8 cellular contexts compared by ENCODE assay signal in genomic region chr1:164559342-164560070, GRCh38. TPM values are rescaled to one million over a fixed set of nuclear protein-coding genes. Genes with fewer than 3 reads are reported as not detected.
DNase-seq lines count a peak whose midpoint lies in the region; ATAC-seq and TF ChIP-seq lines count a peak whose summit lies in the region.

No MANE protein-coding gene starts in this region.

- POLR2A ChIA-PET in activated CD4-positive, alpha-beta T cell treated with anti-CD3 and anti-CD28 coated beads for 36 hours (lab: Charles Lee), result no interaction called here

- no peaks in the 10 kb centered on the region for H3K4me1 ChIP-seq in OCI-LY1 (ENCODE audit: insufficient read depth, low read length, severe bottlenecking)

- H3K9me2 ChIP-seq in OCI-LY1 (ENCODE audit: low read depth, low read length), result no peaks in the 10 kb centered on the region

- peak overlapping the region; percentile 56 for H3K4me3 ChIP-seq in OCI-LY1 (ENCODE audit: low read depth, low read length, poor library complexity, severe bottlenecking)
- H3K4me3 ChIP-seq in dorsolateral prefrontal cortex, result peak overlapping the region; percentile 50 to 91 (median 76)
- peak overlapping the region; percentile 52 for H3K4me3 ChIP-seq in lower leg skin (ENCODE audit: low read depth, poor library complexity, severe bottlenecking)

- no peaks in the 10 kb centered on the region for H3K27me3 ChIP-seq in OCI-LY1 (ENCODE audit: insufficient read depth, low read length)
- no peaks in the 10 kb centered on the region for H3K27me3 ChIP-seq in dorsolateral prefrontal cortex

- H2AFZ ChIP-seq in OCI-LY1 (ENCODE audit: low read length), result no peak overlapping the region

- H3K27ac ChIP-seq in OCI-LY1 (ENCODE audit: low read depth, low read length, poor library complexity, severe bottlenecking), result no peak overlapping the region
- H3K27ac ChIP-seq in dorsolateral prefrontal cortex, result peak overlapping the region; percentile 56 to 93 (median 87)
- H3K27ac ChIP-seq in temporal lobe (ENCODE audit: low read depth, low read length), result peak overlapping the region; percentile 44

- 1% methylated on average over 19 to 20 of the region's 20 CpGs for WGBS in lower leg skin, 2 donors

- H3K4me3 Mint-ChIP-seq in activated CD4-positive, alpha-beta T cell treated with anti-CD3 and anti-CD28 coated beads for 36 hours, result peak overlapping the region; percentile 57

- no peak for ATAC-seq in activated CD4-positive, alpha-beta T cell treated with anti-CD3 and anti-CD28 coated beads for 36 hours
- ATAC-seq in HG02642 (IDR thresholded peaks at IDR 0.05; ENCODE audit: poor library complexity, unreplicated experiment), result no peak

- H3K27me3 Mint-ChIP-seq in activated CD4-positive, alpha-beta T cell treated with anti-CD3 and anti-CD28 coated beads for 36 hours, result peaks cover 22% of the 10 kb centered on the region

- H3K9ac ChIP-seq in OCI-LY1 (ENCODE audit: low read length), result no peak overlapping the region

- DNase-seq in activated CD4-positive, alpha-beta T cell treated with anti-CD3 and anti-CD28 coated beads for 36 hours, result no peak
- no peak for DNase-seq in activated CD4-positive, alpha-beta T cell treated with anti-CD3 and anti-CD28 coated beads, Interleukin-2, amount 50 U/mL, for 4 hours
- peak; percentile 28 to 60 (median 42) for DNase-seq in dorsolateral prefrontal cortex
- DNase-seq in lower leg skin (ENCODE audit: low spot score in 2 of 2), result peak; percentile 22 to 88
- no peak for DNase-seq in GM10266 (ENCODE audit: extremely low spot score)

- no peaks in the 10 kb centered on the region for H4K20me1 ChIP-seq in OCI-LY1 (ENCODE audit: insufficient read depth, low read length)

- intact Hi-C loops in activated CD4-positive, alpha-beta T cell treated with anti-CD3 and anti-CD28 coated beads for 36 hours (cut with DNase I, micrococcal nuclease), result loop anchor here in 1 of 2 experiments (5.0 kb wide), 1 partner anchor 1237 kb away; the partner anchor contains the start of gene NUF2
- intact Hi-C loops in dorsolateral prefrontal cortex (cut with DNase I) (loop anchor here (5.0 to 10.0 kb wide), 3 partner anchors 228 to 515 kb away; no protein-coding TSS in a partner anchor), lower leg skin (cut with DNase I; ENCODE audit: low total_unique reads) (no loop called here)

- TF ChIP-seq CTCF in OCI-LY1 (IDR thresholded peaks at IDR 0.05; ENCODE audit: low read length) (no peak), dorsolateral prefrontal cortex (IDR thresholded peaks at IDR 0.05 in 54 of 56, conservative IDR thresholded peaks at IDR 0.05 in 2 of 56; ENCODE audit: low read depth in 1 of 56, partially characterized antibody in 56 of 56) (no peak), lower leg skin (IDR thresholded peaks at IDR 0.05) (no peak), GM10266 (IDR thresholded peaks at IDR 0.05; ENCODE audit: control insufficient read depth, insufficient read depth, low read depth, missing control alignments) (no peak)

- CTCF ChIA-PET in activated CD4-positive, alpha-beta T cell treated with anti-CD3 and anti-CD28 coated beads for 36 hours (lab: Charles Lee), result no interaction called here

- H3K79me2 ChIP-seq in OCI-LY1 (ENCODE audit: insufficient read depth, low read length), result no peaks in the 10 kb centered on the region

- no peaks in the 10 kb centered on the region for H3K9me3 Mint-ChIP-seq in activated CD4-positive, alpha-beta T cell treated with anti-CD3 and anti-CD28 coated beads for 36 hours (ENCODE audit: low read depth)

- no peak overlapping the region for H3K27ac Mint-ChIP-seq in activated CD4-positive, alpha-beta T cell treated with anti-CD3 and anti-CD28 coated beads for 36 hours

- H3F3A ChIP-seq in OCI-LY1 (ENCODE audit: insufficient read depth, low read length), result no peaks in the 10 kb centered on the region

- no peak for TF ChIP-seq POLR2A in lower leg skin (IDR thresholded peaks at IDR 0.05)

- peaks cover 5% of the 10 kb centered on the region for H3K4me1 Mint-ChIP-seq in activated CD4-positive, alpha-beta T cell treated with anti-CD3 and anti-CD28 coated beads for 36 hours

- H3K9me3 ChIP-seq in OCI-LY1 (ENCODE audit: low read length), result no peaks in the 10 kb centered on the region

- H3K36me3 Mint-ChIP-seq in activated CD4-positive, alpha-beta T cell treated with anti-CD3 and anti-CD28 coated beads for 36 hours (ENCODE audit: low read depth), result no peaks in the 10 kb centered on the region

- 0 out of 2 replicates have a peak overlapping the region, but pooled peaks have one; percentile 63 for H3K4me2 ChIP-seq in OCI-LY1 (ENCODE audit: low read length)

- H3K36me3 ChIP-seq in OCI-LY1 (ENCODE audit: insufficient read depth, low read length), result no peaks in the 10 kb centered on the region

RNA-seq across cellular contexts. Expression of gene PBX1, which starts 0.5 kb away (rescaled TPM):
- under 1 TPM; 0.18 to 0.37 TPM for total RNA-seq in activated CD4-positive, alpha-beta T cell treated with anti-CD3 and anti-CD28 coated beads for 36 hours
- total RNA-seq in dorsolateral prefrontal cortex (100 to 1,000 TPM in 115 of 120 experiments, 10 to 100 TPM in 5; 81.3 to 167 (median 127) TPM), lower leg skin (10 to 100 TPM; 10.0 to 24.1 (median 15.4) TPM), temporal lobe (238 TPM)

Comparison
In these comparisons a context has a peak if more than half of its experiments do, and no peak if none do; other contexts are left out.
1. DNase-seq: peak in dorsolateral prefrontal cortex (10 of 10) and lower leg skin (2 of 2); none in activated CD4-positive, alpha-beta T cell treated with anti-CD3 and anti-CD28 coated beads for 36 hours (single experiment), activated CD4-positive, alpha-beta T cell treated with anti-CD3 and anti-CD28 coated beads, Interleukin-2, amount 50 U/mL, for 4 hours (0 of 2) and GM10266 (single experiment).
2. RNA of gene PBX1, which starts 0.5 kb away (total RNA-seq): 238 TPM in temporal lobe (single experiment), 81.3 to 167 TPM in dorsolateral prefrontal cortex and 10.0 to 24.1 TPM in lower leg skin; 0.18 to 0.37 TPM in activated CD4-positive, alpha-beta T cell treated with anti-CD3 and anti-CD28 coated beads for 36 hours; every median in the first group is over 4 times any median in the second.
3. Peak in every context shown above with its lines, with median percentiles within 50 percentile points of each other: H3K4me3 ChIP-seq.